In genomic region chr3:48084929-48085328, GRCh38 we compare ENCODE assay signal across 12 cellular contexts.
DNase-seq lines count a peak whose midpoint lies in the region; ATAC-seq and TF ChIP-seq lines count a peak whose summit lies in the region.
"Had no signal": no experiment of that assay in that cellular context is flagged by ENCODE, and none has a peak within 500 bp of the region (broad histone marks: within the 10 kb centered on the region; RNA-seq: fewer than 3 reads in every experiment).

No MANE protein-coding gene starts in this region.

- no peak overlapping the region for H3K4ac ChIP-seq in trophoblast cell (ENCODE audit: low read depth, low read length)

- no peak overlapping the region for H3K18ac ChIP-seq in trophoblast cell (ENCODE audit: low read length)

- CTCF ChIA-PET in activated CD4-positive, alpha-beta T cell treated with anti-CD3 and anti-CD28 coated beads, Interleukin-2, amount 10 ng/mL, durations not matched to agents 7 days and 5 days (lab: Charles Lee): interaction anchor here (0.6 to 0.7 kb wide), 2 partner anchors 306 to 1103 kb away, joined by 3 to 4 read pairs; no protein-coding TSS in a partner anchor

- H3K9ac ChIP-seq in fibroblast of lung (ENCODE audit: insufficient read depth, low read length): no peak overlapping the region
- H3K9ac ChIP-seq in trophoblast cell (ENCODE audit: low read length): no peak overlapping the region

- no peaks in the 10 kb centered on the region for H3K9me3 Mint-ChIP-seq in activated CD4-positive, alpha-beta T cell treated with anti-CD3 and anti-CD28 coated beads, Interleukin-2, amount 10 ng/mL, durations not matched to agents 7 days and 5 days
- no peaks in the 10 kb centered on the region for H3K9me3 Mint-ChIP-seq in T-helper 2 cell treated with Interferon-gamma antibody and Interleukin-4, amounts not matched to agents 5 μg/mL and 100 μg/mL, for 36 hours
- H3K9me3 Mint-ChIP-seq: naive B cell had no signal

- H2BK5ac ChIP-seq in trophoblast cell (ENCODE audit: low read depth, low read length, poor library complexity): no peak overlapping the region

- no peak overlapping the region for H3K4me3 Mint-ChIP-seq in activated CD4-positive, alpha-beta T cell treated with anti-CD3 and anti-CD28 coated beads, Interleukin-2, amount 10 ng/mL, durations not matched to agents 7 days and 5 days
- H3K4me3 Mint-ChIP-seq in T-helper 2 cell treated with Interferon-gamma antibody and Interleukin-4, amounts not matched to agents 5 μg/mL and 100 μg/mL, for 36 hours: no peak overlapping the region
- H3K4me3 Mint-ChIP-seq: naive B cell had no signal

- H4K8ac ChIP-seq in trophoblast cell (ENCODE audit: low read depth, low read length): no peak overlapping the region

- H3K36me3 ChIP-seq in fibroblast of lung (ENCODE audit: control insufficient read depth, insufficient read depth, low read length) (no peaks in the 10 kb centered on the region), thoracic aorta (no peaks in the 10 kb centered on the region), trophoblast cell (ENCODE audit: control insufficient read depth in 1 of 2, insufficient read depth in 2 of 2, low read length in 2 of 2) (peaks cover 4% of the 10 kb centered on the region in 2 experiments)

- H2AFZ ChIP-seq in fibroblast of lung (ENCODE audit: low read length) (no peak overlapping the region), trophoblast cell (ENCODE audit: insufficient read depth, low read length, poor library complexity) (no peak overlapping the region)

- H3K14ac ChIP-seq in trophoblast cell (ENCODE audit: low read length): no peak overlapping the region

- H4K20me1 ChIP-seq in fibroblast of lung (ENCODE audit: control insufficient read depth, extremely low read depth, insufficient read depth, low read length): peaks cover 5% of the 10 kb centered on the region

- H3K27me3 ChIP-seq in fibroblast of lung (ENCODE audit: control insufficient read depth, insufficient read depth, low read length) (no peaks in the 10 kb centered on the region), thoracic aorta (replicated peaks; ENCODE audit: insufficient read depth) (no peaks in the 10 kb centered on the region), trophoblast cell (ENCODE audit: insufficient read depth, low read length) (no peaks in the 10 kb centered on the region)

- H3K27ac Mint-ChIP-seq in activated CD4-positive, alpha-beta T cell treated with anti-CD3 and anti-CD28 coated beads, Interleukin-2, amount 10 ng/mL, durations not matched to agents 7 days and 5 days: peak overlapping the region; percentile 4
- H3K27ac Mint-ChIP-seq in T-helper 2 cell treated with Interferon-gamma antibody and Interleukin-4, amounts not matched to agents 5 μg/mL and 100 μg/mL, for 36 hours: peak overlapping the region; percentile 33

- no peak overlapping the region for H2BK12ac ChIP-seq in trophoblast cell (ENCODE audit: low read length)

- no peak for TF ChIP-seq CTCF in fibroblast of lung (conservative IDR thresholded peaks at IDR 0.05 in 1 of 2, IDR thresholded peaks at IDR 0.05 in 1 of 2; ENCODE audit: low read depth in 1 of 2, low read length in 2 of 2)
- TF ChIP-seq CTCF in thoracic aorta (IDR thresholded peaks at IDR 0.05): no peak

- no CpG with 5 or more reads among the region's 1 CpG for WGBS in trophoblast cell (ENCODE audit: extremely low coverage, insufficient coverage, insufficient read length)

- H2BK120ac ChIP-seq in trophoblast cell (ENCODE audit: insufficient read depth, low read length, poor library complexity): no peak overlapping the region

- H3K4me1 ChIP-seq in fibroblast of lung (ENCODE audit: control insufficient read depth, extremely low read depth, insufficient read depth, low read length): peaks cover 16% of the 10 kb centered on the region
- peaks cover 37 to 71% of the 10 kb centered on the region in 2 donors for H3K4me1 ChIP-seq in thoracic aorta (ENCODE audit: control insufficient read depth in 1 of 2, low read depth in 2 of 2)
- peaks cover 2 to 3% of the 10 kb centered on the region in 2 experiments for H3K4me1 ChIP-seq in trophoblast cell (ENCODE audit: control insufficient read depth in 1 of 2, insufficient read depth in 2 of 2, low read length in 2 of 2)

- H3K23ac ChIP-seq in trophoblast cell (ENCODE audit: low read length): no peak overlapping the region

- H3K79me2 ChIP-seq in fibroblast of lung (ENCODE audit: control insufficient read depth, insufficient read depth, low read length): peaks cover 80% of the 10 kb centered on the region
- H3K79me2 ChIP-seq in trophoblast cell (ENCODE audit: control insufficient read depth, insufficient read depth, low read length, poor library complexity): peaks cover 22% of the 10 kb centered on the region

- no peak overlapping the region for H2AK5ac ChIP-seq in trophoblast cell (ENCODE audit: low read length)

- no peak overlapping the region for H4K91ac ChIP-seq in trophoblast cell (ENCODE audit: low read depth, low read length)

- peaks cover 34% of the 10 kb centered on the region for H3K4me1 Mint-ChIP-seq in activated CD4-positive, alpha-beta T cell treated with anti-CD3 and anti-CD28 coated beads, Interleukin-2, amount 10 ng/mL, durations not matched to agents 7 days and 5 days
- H3K4me1 Mint-ChIP-seq in T-helper 2 cell treated with Interferon-gamma antibody and Interleukin-4, amounts not matched to agents 5 μg/mL and 100 μg/mL, for 36 hours (ENCODE audit: low read depth): peaks cover 32% of the 10 kb centered on the region

- H3K4me2 ChIP-seq in fibroblast of lung (ENCODE audit: extremely low read depth, insufficient read depth, low read length) (peak overlapping the region; percentile 50), trophoblast cell (ENCODE audit: low read length) (no peak overlapping the region)

- no peak overlapping the region for H3K4me3 ChIP-seq in fibroblast of lung (replicated peaks in 1 of 4; ENCODE audit: control extremely low read depth in 1 of 4, insufficient read depth in 1 of 4, low read depth in 3 of 4, low read length in 4 of 4)
- H3K4me3 ChIP-seq in thoracic aorta: no peak overlapping the region
- no peak overlapping the region for H3K4me3 ChIP-seq in trophoblast cell (ENCODE audit: low read depth, low read length)

- H3K9me3 ChIP-seq in fibroblast of lung (ENCODE audit: control insufficient read depth, insufficient read depth, low read depth, low read length): no peaks in the 10 kb centered on the region
- H3K9me3 ChIP-seq in thoracic aorta: no peaks in the 10 kb centered on the region
- H3K9me3 ChIP-seq in trophoblast cell (ENCODE audit: insufficient read depth, low read depth, low read length): no peaks in the 10 kb centered on the region

- no peak for ATAC-seq in thoracic aorta (ENCODE audit: insufficient number of reproducible peaks, low FRiP score, low read depth)
- ATAC-seq in GM21528 (IDR thresholded peaks at IDR 0.05; ENCODE audit: low FRiP score, unreplicated experiment): no peak

- POLR2A ChIA-PET in activated CD4-positive, alpha-beta T cell treated with anti-CD3 and anti-CD28 coated beads, Interleukin-2, amount 10 ng/mL, durations not matched to agents 7 days and 5 days (lab: Charles Lee): no interaction called here

- no peak for DNase-seq in activated CD4-positive, alpha-beta T cell treated with anti-CD3 and anti-CD28 coated beads, Interleukin-2, amount 10 ng/mL, durations not matched to agents 7 days and 5 days
- no peak for DNase-seq in activated CD4-positive, alpha-beta T cell treated with anti-CD3 and anti-CD28 coated beads, Interleukin-2, amount 50 U/mL, for 48 hours
- DNase-seq in T-helper 2 cell treated with Interferon-gamma antibody and Interleukin-4, amounts not matched to agents 5 μg/mL and 100 μg/mL, for 36 hours (ENCODE audit: low spot score): no peak
- DNase-seq in fibroblast of lung (ENCODE audit: low read depth in 2 of 2) (no peak), thoracic aorta (ENCODE audit: low spot score) (no peak), trophoblast cell (no peak), NCI-H1694 treated with DMSO at 0.1 percent for 48 hours (lab: John Stamatoyannopoulos, UW) (no peak)
- DNase-seq: amniotic stem cell; naive B cell; NCI-H1930; stimulated activated CD4-positive, alpha-beta T cell treated with anti-CD3 and anti-CD28 coated beads, Interleukin-15, amount 100 ng/mL, for 24 hours had no signal

- no peaks in the 10 kb centered on the region for H3K27me3 Mint-ChIP-seq in activated CD4-positive, alpha-beta T cell treated with anti-CD3 and anti-CD28 coated beads, Interleukin-2, amount 10 ng/mL, durations not matched to agents 7 days and 5 days
- H3K27me3 Mint-ChIP-seq in T-helper 2 cell treated with Interferon-gamma antibody and Interleukin-4, amounts not matched to agents 5 μg/mL and 100 μg/mL, for 36 hours (ENCODE audit: low read depth): peaks cover 1% of the 10 kb centered on the region
- H3K27me3 Mint-ChIP-seq: naive B cell had no signal

- no peak overlapping the region for H4K12ac ChIP-seq in trophoblast cell (ENCODE audit: low read depth, low read length)

- H3K27ac ChIP-seq in fibroblast of lung (ENCODE audit: insufficient read depth, low read length): peak overlapping the region; percentile 36
- H3K27ac ChIP-seq in thoracic aorta: peak overlapping the region; percentile 98 to 100
- H3K27ac ChIP-seq in trophoblast cell (ENCODE audit: low read depth, low read length): no peak overlapping the region

- H3K36me3 Mint-ChIP-seq in activated CD4-positive, alpha-beta T cell treated with anti-CD3 and anti-CD28 coated beads, Interleukin-2, amount 10 ng/mL, durations not matched to agents 7 days and 5 days (ENCODE audit: low read depth): peaks cover 18% of the 10 kb centered on the region
- H3K36me3 Mint-ChIP-seq in T-helper 2 cell treated with Interferon-gamma antibody and Interleukin-4, amounts not matched to agents 5 μg/mL and 100 μg/mL, for 36 hours (ENCODE audit: low read depth): peaks cover 12% of the 10 kb centered on the region

- H3K79me1 ChIP-seq in trophoblast cell (ENCODE audit: low read length): peaks cover 13% of the 10 kb centered on the region
